8 cellular contexts compared by ENCODE assay signal in the genomic region with DNA sequence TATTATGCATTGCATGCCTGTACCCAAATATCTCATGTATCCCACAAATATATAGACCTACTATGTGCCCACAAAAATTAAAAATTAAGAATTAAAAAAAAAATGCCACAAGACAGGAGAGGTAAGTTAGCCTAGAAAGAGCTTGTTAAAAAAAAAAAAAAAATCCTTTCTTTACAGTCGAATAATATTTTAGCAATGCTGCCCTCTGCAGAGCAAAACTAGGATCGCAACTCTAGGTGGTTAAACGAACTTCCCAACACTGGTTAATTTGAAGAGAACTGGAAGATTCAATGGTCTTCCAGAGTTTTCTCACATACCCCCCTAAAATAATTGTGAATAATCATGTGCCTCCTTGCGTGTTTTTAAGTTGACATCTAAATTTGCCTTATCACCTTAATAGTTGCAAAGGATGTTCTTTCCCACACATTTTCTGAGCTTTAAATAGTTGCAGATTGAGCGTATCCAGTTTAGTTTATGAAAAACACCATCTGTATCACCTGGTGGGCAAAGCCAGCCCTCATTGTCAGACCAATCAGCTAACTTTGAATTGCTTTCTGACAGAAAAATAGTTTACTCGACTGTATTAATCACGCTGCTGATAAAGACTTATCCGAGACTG. TPM values are rescaled to one million over a fixed set of nuclear protein-coding genes. Genes with fewer than 3 reads are reported as not detected.
A peak's percentile ranks its signal among the peaks of the same experiment; 100 is the strongest.
DNase-seq lines count a peak whose midpoint lies in the region; ATAC-seq lines count a peak whose summit lies in the region.

No MANE protein-coding gene starts in this region.

- no peak overlapping the region for H3K14ac ChIP-seq in trophoblast cell (ENCODE audit: low read length)

- H3K4me1 Mint-ChIP-seq in CD4-positive, alpha-beta memory T cell = peaks cover 4 to 28% (median 13%) of the 10 kb centered on the region in 4 donors

- no peaks in the 10 kb centered on the region for H3K79me2 ChIP-seq in trophoblast cell (ENCODE audit: control insufficient read depth, insufficient read depth, low read length, poor library complexity)

- no peak overlapping the region for H4K8ac ChIP-seq in trophoblast cell (ENCODE audit: low read depth, low read length)

- no peak overlapping the region for H3K4me3 ChIP-seq in CD4-positive, alpha-beta memory T cell (ENCODE audit: low read length in 2 of 2)
- no peak overlapping the region for H3K4me3 ChIP-seq in trophoblast cell (ENCODE audit: low read depth, low read length)
- no peak overlapping the region for H3K4me3 ChIP-seq in aorta (ENCODE audit: low read length in 2 of 2)

- H2BK12ac ChIP-seq in trophoblast cell (ENCODE audit: low read length) = no peak overlapping the region

- no peak overlapping the region for H2AK5ac ChIP-seq in trophoblast cell (ENCODE audit: low read length)

- no peak overlapping the region for H4K91ac ChIP-seq in trophoblast cell (ENCODE audit: low read depth, low read length)

- H3K4me2 ChIP-seq in trophoblast cell (ENCODE audit: low read length) = no peak overlapping the region

- no peak overlapping the region for H3K9ac ChIP-seq in trophoblast cell (ENCODE audit: low read length)

- intact Hi-C loops in CD4-positive, alpha-beta memory T cell (cut with micrococcal nuclease) = loop anchor here (1.0 to 10.0 kb wide), 8 partner anchors 18 to 545 kb away; a partner anchor contains a TSS
- intact Hi-C loops in aorta (cut with DNase I) = loop anchor here (2.0 to 5.0 kb wide), 3 partner anchors 247 to 488 kb away; no protein-coding TSS in a partner anchor

- no CpG with 5 or more reads among the region's 8 CpGs for WGBS in trophoblast cell (ENCODE audit: extremely low coverage, insufficient coverage, insufficient read length)
- 31 to 33% methylated on average over 8 of the region's 8 CpGs for WGBS in aorta, 2 donors

- H3K27me3 ChIP-seq in CD4-positive, alpha-beta memory T cell (ENCODE audit: insufficient read depth, low read length) = no peaks in the 10 kb centered on the region
- no peaks in the 10 kb centered on the region for H3K27me3 ChIP-seq in trophoblast cell (ENCODE audit: insufficient read depth, low read length)
- no peaks in the 10 kb centered on the region for H3K27me3 ChIP-seq in aorta (ENCODE audit: control insufficient read depth in 1 of 2, insufficient read depth in 2 of 2, low read length in 1 of 2)

- no peaks in the 10 kb centered on the region for H3K9me3 Mint-ChIP-seq in CD4-positive, alpha-beta memory T cell

- peak; percentile 64 to 74 (median 70) for DNase-seq in CD4-positive, alpha-beta memory T cell
- DNase-seq in HuH-7 (ENCODE audit: low spot score) (peak; percentile 18), RPMI7951 (ENCODE audit: low read depth) (peak; percentile 55), germinal center (ENCODE audit: low spot score) (peak; percentile 54), trophoblast cell (peak; percentile 42 to 94), aorta (peak in 1 of 2 donors; percentile 71)
- DNase-seq in activated T-helper 9 cell treated with anti-CD3 and anti-CD28 coated beads, Interleukin-2, amount 50 U/mL, for 16 hours (ENCODE audit: low read depth) = peak; percentile 44

- no peaks in the 10 kb centered on the region for H3K79me1 ChIP-seq in trophoblast cell (ENCODE audit: low read length)

- ATAC-seq in aorta (ENCODE audit: low FRiP score) (peak; percentile 56), HG02970 (IDR thresholded peaks at IDR 0.05; ENCODE audit: low FRiP score, unreplicated experiment) (no peak)

- CTCF ChIA-PET in CD4-positive, alpha-beta memory T cell (lab: Charles Lee; ENCODE audit: partially characterized antibody) = interaction anchor here (0.6 to 12.2 kb wide), 54 partner anchors 11 to 904 kb away, joined by 3 to 238 read pairs (median 4); a partner anchor contains a TSS

- POLR2A ChIA-PET in CD4-positive, alpha-beta memory T cell (lab: Charles Lee; ENCODE audit: partially characterized antibody) = interaction anchor here (0.6 to 6.3 kb wide), 18 partner anchors 10 to 453 kb away, joined by 3 to 56 read pairs (median 4); a partner anchor contains a TSS

- no peak overlapping the region for H2BK120ac ChIP-seq in trophoblast cell (ENCODE audit: insufficient read depth, low read length, poor library complexity)

- H4K12ac ChIP-seq in trophoblast cell (ENCODE audit: low read depth, low read length) = no peak overlapping the region

- peak overlapping the region in 1 of 8 donors; percentile 31 for H3K4me3 Mint-ChIP-seq in CD4-positive, alpha-beta memory T cell

- no peak overlapping the region for H3K4ac ChIP-seq in trophoblast cell (ENCODE audit: low read depth, low read length)

- H3K18ac ChIP-seq in trophoblast cell (ENCODE audit: low read length) = no peak overlapping the region

- no peak overlapping the region for H2AFZ ChIP-seq in trophoblast cell (ENCODE audit: insufficient read depth, low read length, poor library complexity)

- no peak overlapping the region for H3K23ac ChIP-seq in trophoblast cell (ENCODE audit: low read length)

- no peaks in the 10 kb centered on the region for H3K36me3 ChIP-seq in CD4-positive, alpha-beta memory T cell (ENCODE audit: insufficient read depth, low read length)
- no peaks in the 10 kb centered on the region for H3K36me3 ChIP-seq in trophoblast cell (ENCODE audit: control insufficient read depth in 1 of 2, insufficient read depth in 2 of 2, low read length in 2 of 2)
- no peaks in the 10 kb centered on the region for H3K36me3 ChIP-seq in aorta (ENCODE audit: control insufficient read depth in 1 of 2, insufficient read depth in 2 of 2, low read length in 1 of 2)

- no peaks in the 10 kb centered on the region for H3K9me3 ChIP-seq in CD4-positive, alpha-beta memory T cell (ENCODE audit: control insufficient read depth in 1 of 2, low read length in 2 of 2)
- H3K9me3 ChIP-seq in trophoblast cell (ENCODE audit: insufficient read depth, low read depth, low read length) = no peaks in the 10 kb centered on the region
- H3K9me3 ChIP-seq in aorta (ENCODE audit: control insufficient read depth, low read length) = no peaks in the 10 kb centered on the region

- H2BK5ac ChIP-seq in trophoblast cell (ENCODE audit: low read depth, low read length, poor library complexity) = no peak overlapping the region

- peaks cover 19% of the 10 kb centered on the region for H3K4me1 ChIP-seq in CD4-positive, alpha-beta memory T cell (ENCODE audit: insufficient read depth, low read length)
- H3K4me1 ChIP-seq in trophoblast cell (ENCODE audit: control insufficient read depth in 1 of 2, insufficient read depth in 2 of 2, low read length in 2 of 2) (peaks cover 6 to 8% of the 10 kb centered on the region in 2 experiments), aorta (ENCODE audit: control insufficient read depth in 1 of 2, insufficient read depth in 2 of 2, low read length in 2 of 2) (peaks cover 0 to 3% of the 10 kb centered on the region in 2 donors)

- H3K36me3 Mint-ChIP-seq in CD4-positive, alpha-beta memory T cell = no peaks in the 10 kb centered on the region

- H3K27ac Mint-ChIP-seq in CD4-positive, alpha-beta memory T cell = peak overlapping the region in 2 of 7 donors; percentile 0 to 43

- H3K27me3 Mint-ChIP-seq in CD4-positive, alpha-beta memory T cell = peaks cover 0 to 4% of the 10 kb centered on the region in 2 donors

- no peak overlapping the region for H3K27ac ChIP-seq in CD4-positive, alpha-beta memory T cell (ENCODE audit: low read depth, low read length)
- H3K27ac ChIP-seq in trophoblast cell (ENCODE audit: low read depth, low read length) (no peak overlapping the region), aorta (ENCODE audit: low read depth in 1 of 2, low read length in 2 of 2) (no peak overlapping the region)

RNA-seq across cellular contexts. Expression of a gene that starts 47.4 kb away (rescaled TPM):
- total RNA-seq in CD4-positive, alpha-beta memory T cell = 10 to 100 TPM; 23.9 to 25.7 TPM
- 10 to 100 TPM; 33.7 to 46.5 TPM for polyA plus RNA-seq in CD4-positive, alpha-beta memory T cell
- 9.3 and 10.3 TPM in 2 replicates for total RNA-seq in RPMI7951 (2014; rRNA removed; shearing (Covaris generic))
- polyA plus RNA-seq in trophoblast cell (2013) = 3.6 and 4.2 TPM in 2 replicates
- 10 to 100 TPM; 12.6 to 25.7 TPM for total RNA-seq in aorta
- polyA plus RNA-seq in aorta = 10 to 100 TPM; 10.9 to 19.8 TPM
